In genomic region chr7:128103498-128104108, GRCh38 we compare ENCODE assay signal across 9 cellular contexts.
A peak's percentile ranks its signal among the peaks of the same experiment; 100 is the strongest.
DNase-seq lines count a peak whose midpoint lies in the region; ATAC-seq, FAIRE-seq and TF ChIP-seq lines count a peak whose summit lies in the region.
"Had no signal": no experiment of that assay in that cellular context is flagged by ENCODE, and none has a peak within 500 bp of the region (broad histone marks: within the 10 kb centered on the region; RNA-seq: fewer than 3 reads in every experiment).

No MANE protein-coding gene starts in this region.

- H3K36me3 Mint-ChIP-seq in type B pancreatic cell: no peaks in the 10 kb centered on the region

- no peak for TF ChIP-seq RAD21 in HepG2 (CRISPR knock-in tag; IDR thresholded peaks at IDR 0.05)

- intact Hi-C loops in HepG2 (cut with micrococcal nuclease; ENCODE audit: unreplicated experiment): no loop called here

- POLR2A ChIA-PET in HepG2 (lab: Yijun Ruan, JAX): interaction anchor here (1.7 kb wide), 1 partner anchor 240 kb away, joined by 4 read pairs; the partner anchor contains the start of gene RBM28

- no peak overlapping the region; the same call in 1 of the 2 replicates for H3K9ac ChIP-seq in HUES64 (ENCODE audit: low read depth, low read length)
- no peak overlapping the region for H3K9ac ChIP-seq in HepG2 (ENCODE audit: insufficient read depth, low read depth, low read length)

- H3K27ac Mint-ChIP-seq in type B pancreatic cell: no peak overlapping the region

- BruUV-seq in HepG2 (replicated peaks; lab: Mats Ljungman, UMichigan): no TSS peak

- no peaks in the 10 kb centered on the region for H3K9me3 Mint-ChIP-seq in type B pancreatic cell

- TF ChIP-seq CTCF in astrocyte of the spinal cord (IDR thresholded peaks at IDR 0.05; ENCODE audit: low read depth, low read length) (no peak), HepG2 (CRISPR knock-in tag; IDR thresholded peaks at IDR 0.05) (peak; percentile 25), type B pancreatic cell (conservative IDR thresholded peaks at IDR 0.05) (no peak)

- DNase-seq in NCI-H1092 treated with DMSO at 0.1 percent for 48 hours (lab: John Stamatoyannopoulos, UW) (peak; percentile 42), NCI-H1092 (lab: John Stamatoyannopoulos, UW) (no peak), astrocyte of the spinal cord (ENCODE audit: low read depth, low spot score) (peak; percentile 16), HepG2 (ENCODE audit: low spot score) (peak; percentile 85), type B pancreatic cell (ENCODE audit: extremely low spot score, unreplicated experiment) (no peak)

- H3K9me3 ChIP-seq in HUES64 (ENCODE audit: insufficient read depth, low read depth, low read length): no peaks in the 10 kb centered on the region
- H3K9me3 ChIP-seq in HepG2 (ENCODE audit: low read length): no peaks in the 10 kb centered on the region

- 51% methylated on average over 44 of the region's 44 CpGs for WGBS in HUES64
- 0% methylated on average over 8 of the region's 44 CpGs for WGBS in HepG2 (ENCODE audit: low lambda C conversion rate)

- in situ Hi-C loops in astrocyte of the spinal cord (cut with HindIII; ENCODE audit: low sequenced_read_pairs) (no loop called here), HepG2 (cut with HindIII; ENCODE audit: extremely low pct_ligation_motif_present, low pct_unique_long_range_greater_than_20kb) (no loop called here)

- H3K4me2 ChIP-seq in HepG2 (ENCODE audit: low read depth, low read length): peak overlapping the region; percentile 71

- H3K36me3 ChIP-seq in HUES64 (ENCODE audit: insufficient read depth, low read length): no peaks in the 10 kb centered on the region
- no peaks in the 10 kb centered on the region for H3K36me3 ChIP-seq in HepG2 (replicated peaks in 1 of 2; ENCODE audit: control insufficient read depth in 1 of 2, insufficient read depth in 2 of 2, low read length in 2 of 2)

- CTCF ChIA-PET in HepG2 (lab: Yijun Ruan, JAX; ENCODE audit: low intra/inter-chr PET ratio, low total read pairs): no interaction called here

- TF ChIP-seq EP300 in HepG2 (IDR thresholded peaks at IDR 0.05; ENCODE audit: low read depth in 2 of 2, low read length in 2 of 2) (peak in 1 of 2 experiments; percentile 57; a peak in 1 of 4 replicates), HepG2 (CRISPR knock-in tag; IDR thresholded peaks at IDR 0.05; ENCODE audit: borderline replicate concordance) (no peak)

- H3K4me3 Mint-ChIP-seq in type B pancreatic cell: peak overlapping the region; percentile 78

- H3K4me1 Mint-ChIP-seq in type B pancreatic cell (ENCODE audit: unreplicated experiment): peaks cover 17% of the 10 kb centered on the region

- H3K27me3 ChIP-seq in HUES64 (ENCODE audit: insufficient read depth, low read length) (peaks cover 58% of the 10 kb centered on the region), HepG2 (ENCODE audit: control insufficient read depth in 1 of 2, insufficient read depth in 2 of 2, low read length in 2 of 2) (peaks cover 0 to 13% of the 10 kb centered on the region in 2 experiments; a peak in 4 of 5 replicates)

- H3K4me3 ChIP-seq in HUES64 (ENCODE audit: low read length) (peak overlapping the region; percentile 47), astrocyte of the spinal cord (ENCODE audit: low read depth, low read length) (peak overlapping the region; percentile 10), HepG2 (replicated peaks in 1 of 3; ENCODE audit: insufficient read depth in 1 of 3, low read depth in 2 of 3, low read length in 3 of 3) (peak overlapping the region; percentile 40 to 66 (median 52); a peak in 5 of 6 replicates)

- H3K4me1 ChIP-seq in HUES64 (ENCODE audit: insufficient read depth, low read length) (no peaks in the 10 kb centered on the region), HepG2 (ENCODE audit: insufficient read depth, low read length) (peaks cover 26% of the 10 kb centered on the region)

- peak in 1 of 2 experiments; percentile 51; a peak in 1 of 4 replicates for TF ChIP-seq POLR2A in HepG2 (IDR thresholded peaks at IDR 0.05; ENCODE audit: insufficient read depth in 1 of 2, low read depth in 2 of 2, low read length in 2 of 2)

- H3K27ac ChIP-seq in HUES64 (ENCODE audit: low read depth, low read length) (no peak overlapping the region), HepG2 (ENCODE audit: extremely low read length, insufficient read depth, low read length) (no peak overlapping the region)
- H3K27ac ChIP-seq: VCaP had no signal

- ATAC-seq in HepG2 (peak; percentile 65), HG03045 (IDR thresholded peaks at IDR 0.05; ENCODE audit: unreplicated experiment) (no peak)
- no peak for ATAC-seq in activated CD4-positive, CD25-positive, alpha-beta regulatory T cell treated with anti-CD3 and anti-CD28 coated beads, Interleukin-2, amount 50 U/mL, for 24 hours

- H3K79me2 ChIP-seq in HepG2 (ENCODE audit: insufficient read depth, low read length): no peaks in the 10 kb centered on the region

- H2AFZ ChIP-seq in HepG2 (ENCODE audit: low read length): no peak overlapping the region

- peak; percentile 63 for FAIRE-seq in HepG2 (lab: Jason Lieb, UNC)

- no peaks in the 10 kb centered on the region; the same call in 1 of the 2 replicates for H4K20me1 ChIP-seq in HepG2 (ENCODE audit: insufficient read depth, low read length)

- H3K27me3 Mint-ChIP-seq in type B pancreatic cell: peaks cover 56% of the 10 kb centered on the region

TF ChIP-seq in HepG2, 621 proteins besides CTCF, POLR2A, EP300 and RAD21 (continues in another document):
- TF ChIP-seq KDM6A (CRISPR knock-in tag; IDR thresholded peaks at IDR 0.05; ENCODE audit: low read depth): no peak
- TF ChIP-seq RFX3 (CRISPR knock-in tag; IDR thresholded peaks at IDR 0.05): no peak
- TF ChIP-seq KLF13 (CRISPR knock-in tag; IDR thresholded peaks at IDR 0.05): no peak
- no peak for TF ChIP-seq ZNF740 (CRISPR knock-in tag; IDR thresholded peaks at IDR 0.05)
- TF ChIP-seq KDM3A (CRISPR knock-in tag; IDR thresholded peaks at IDR 0.05; ENCODE audit: low read depth): peak; percentile 83; the same call in 1 of the 2 replicates
- TF ChIP-seq ZNF260 (CRISPR knock-in tag; IDR thresholded peaks at IDR 0.05; ENCODE audit: borderline replicate concordance, low read depth): no peak
- peak; percentile 9; the same call in 1 of the 2 replicates for TF ChIP-seq ZNF607 (CRISPR knock-in tag; IDR thresholded peaks at IDR 0.05; ENCODE audit: borderline replicate concordance)
- peak; percentile 52; the same call in 1 of the 2 replicates for TF ChIP-seq ZNF326 (CRISPR knock-in tag; IDR thresholded peaks at IDR 0.05; ENCODE audit: borderline replicate concordance)
- no peak for TF ChIP-seq E2F1 (CRISPR knock-in tag; IDR thresholded peaks at IDR 0.05)
- TF ChIP-seq HMG20A (CRISPR knock-in tag; IDR thresholded peaks at IDR 0.05; ENCODE audit: borderline replicate concordance): peak; percentile 65; the same call in 1 of the 2 replicates
- TF ChIP-seq E2F5 (CRISPR knock-in tag; conservative IDR thresholded peaks at IDR 0.05): 0 out of 2 replicates have a peak, but pooled peaks have one; percentile 21
- peak; percentile 89 for TF ChIP-seq RCOR2 (CRISPR knock-in tag; IDR thresholded peaks at IDR 0.05)

Comparison
In these comparisons a context has a peak if more than half of its experiments do, and no peak if none do; other contexts are left out.
1. DNase-seq: peak in NCI-H1092 treated with DMSO at 0.1 percent for 48 hours (single experiment), astrocyte of the spinal cord (single experiment) and HepG2 (single experiment); none in NCI-H1092 (single experiment) and type B pancreatic cell (single experiment).
2. Peak in every context shown above with its lines, with median percentiles within 50 percentile points of each other: H3K4me3 ChIP-seq.